Comparison of ENCODE assay signal across 19 cellular contexts in genomic region chr6:168715643-168716481, GRCh38.
"Had no signal": no experiment of that assay in that cellular context is flagged by ENCODE, and none has a peak within 500 bp of the region (broad histone marks: within the 10 kb centered on the region; RNA-seq: fewer than 3 reads in every experiment).

No MANE protein-coding gene starts in this region.

- H3K27ac ChIP-seq: ascending aorta, gastroesophageal sphincter, heart left ventricle, neutrophil, parathyroid adenoma, sigmoid colon, spleen, thoracic aorta, upper lobe of left lung had no signal

- FAIRE-seq: kidney had no signal

- H3K4me1 ChIP-seq: ascending aorta, heart left ventricle, parathyroid adenoma, sigmoid colon, spleen, upper lobe of left lung had no signal

- DNase-seq: activated CD4-positive, alpha-beta T cell treated with anti-CD3 and anti-CD28 coated beads, Interleukin-2, amount 50 U/mL, for 1 hour; activated CD8-positive, alpha-beta memory T cell treated with anti-CD3 and anti-CD28 coated beads, Interleukin-2, amount 50 U/mL, for 48 hours; activated effector memory CD4-positive, alpha-beta T cell treated with anti-CD3 and anti-CD28 coated beads, Interleukin-2, amount 50 U/mL, for 16 hours; activated naive CD4-positive, alpha-beta T cell treated with anti-CD3 and anti-CD28 coated beads, Interleukin-2, amount 50 U/mL, for 16 hours; activated T-cell treated with anti-CD3 and anti-CD28 coated beads, Interleukin-2, amount 50 U/mL, for 48 hours; effector CD4-positive, alpha-beta T cell; heart left ventricle; kidney; sigmoid colon; spleen; stimulated activated CD4-positive, alpha-beta T cell treated with anti-CD3 and anti-CD28 coated beads, Interleukin-4, amount 100 ng/mL, for 4 hours; T1000; upper lobe of left lung had no signal

- H3K36me3 ChIP-seq: ascending aorta, gastroesophageal sphincter, heart left ventricle, neutrophil, sigmoid colon, spleen, thoracic aorta, upper lobe of left lung had no signal

- H3K9me3 ChIP-seq: ascending aorta, gastroesophageal sphincter, heart left ventricle, neutrophil, sigmoid colon, spleen, thoracic aorta, upper lobe of left lung had no signal

- H3K4me3 ChIP-seq: ascending aorta, gastroesophageal sphincter, heart left ventricle, lung, sigmoid colon, spleen, thoracic aorta, upper lobe of left lung had no signal
